ENCODE assay signal across 23 cellular contexts in genomic region chr2:129024796-129025195, GRCh38.
"Had no signal": no experiment of that assay in that cellular context is flagged by ENCODE, and none has a peak within 500 bp of the region (broad histone marks: within the 10 kb centered on the region; RNA-seq: fewer than 3 reads in every experiment).

No MANE protein-coding gene starts in this region.

- H3K27me3 ChIP-seq: ovary, right atrium auricular region, right lobe of liver, stomach, testis, thyroid gland, transverse colon, upper lobe of left lung, vagina had no signal

- H3K4me3 ChIP-seq: left ventricle myocardium inferior, lung, mucosa of descending colon, ovary, right atrium auricular region, right lobe of liver, smooth muscle cell, stomach, testis, thyroid gland, transverse colon, upper lobe of left lung, vagina had no signal

- FAIRE-seq: islet of Langerhans had no signal

- DNase-seq: hypothalamus; immature natural killer cell; left ventricle myocardium inferior; midbrain; mucosa of descending colon; naive thymus-derived CD4-positive, alpha-beta T cell; ovary; right lobe of liver; stimulated activated CD4-positive, alpha-beta T cell treated with anti-CD3 and anti-CD28 coated beads, Interleukin-1b, Interleukin-23, amount 100 ng/mL, for 48 hours; stimulated activated CD4-positive, alpha-beta T cell treated with anti-CD3 and anti-CD28 coated beads, Interleukin-4, amount 100 ng/mL, for 1 hour; stimulated activated naive B cell treated with anti-CD40 and anti-IgM and Interleukin-4, amounts not matched to agents 10 μg/mL and 1 μg/mL and 100 μg/mL, for 72 hours; stimulated activated naive CD8-positive, alpha-beta T cell treated with anti-CD3 and anti-CD28 coated beads, Interleukin-15, Interleukin-2, amounts not matched to agents 100 U/mL and 50 U/mL, for 24 hours; stomach; testis; thyroid gland; transverse colon; upper lobe of left lung had no signal

- H3K4me1 ChIP-seq: left ventricle myocardium inferior, right atrium auricular region, right lobe of liver, stomach, testis, thyroid gland, transverse colon, upper lobe of left lung, vagina had no signal

- H3K36me3 ChIP-seq: left ventricle myocardium inferior, ovary, right atrium auricular region, right lobe of liver, stomach, thyroid gland, transverse colon, upper lobe of left lung, vagina had no signal

- ATAC-seq: mucosa of descending colon; naive thymus-derived CD4-positive, alpha-beta T cell; natural killer cell treated with Interleukin-12 subunit alpha and Interleukin-12 subunit beta and Interleukin-15 and Interleukin-18, amount 100 ng/mL, for 72 hours; right lobe of liver; stimulated activated naive B cell treated with anti-CD40 and anti-IgM and Interleukin-4, amounts not matched to agents 10 μg/mL and 1 μg/mL and 100 μg/mL, for 72 hours; stimulated activated naive CD8-positive, alpha-beta T cell treated with anti-CD3 and anti-CD28 coated beads, Interleukin-15, Interleukin-2, amounts not matched to agents 100 U/mL and 50 U/mL, for 24 hours had no signal

- H3K9me3 ChIP-seq: mucosa of descending colon, ovary, right atrium auricular region, right lobe of liver, stomach, testis, thyroid gland, transverse colon, upper lobe of left lung, vagina had no signal

- H3K27ac ChIP-seq: left ventricle myocardium inferior, ovary, right atrium auricular region, right lobe of liver, stomach, testis, thyroid gland, transverse colon, upper lobe of left lung, vagina had no signal
